Comparison of ENCODE assay signal across 19 cellular contexts in genomic region chr3:187822402-187822801, GRCh38.
DNase-seq lines count a peak whose midpoint lies in the region; ATAC-seq lines count a peak whose summit lies in the region.
"Had no signal": no experiment of that assay in that cellular context is flagged by ENCODE, and none has a peak within 500 bp of the region (broad histone marks: within the 10 kb centered on the region; RNA-seq: fewer than 3 reads in every experiment).

No MANE protein-coding gene starts in this region.

- no peaks in the 10 kb centered on the region for H3K27me3 Mint-ChIP-seq in activated naive CD4-positive, alpha-beta T cell treated with anti-CD3 and anti-CD28 coated beads, Interleukin-2, amount 10 ng/mL, durations not matched to agents 7 days and 5 days
- H3K27me3 Mint-ChIP-seq in T-helper 1 cell treated with Interleukin-12 subunit alpha and Interleukin-12 subunit beta and Interleukin-4 antibody, amounts not matched to agents 30 μg/mL and 1 μg/mL, for 36 hours (ENCODE audit: low read depth) = no peaks in the 10 kb centered on the region
- H3K27me3 Mint-ChIP-seq in central memory CD8-positive, alpha-beta T cell = no peaks in the 10 kb centered on the region
- no peaks in the 10 kb centered on the region for H3K27me3 Mint-ChIP-seq in stimulated activated naive CD8-positive, alpha-beta T cell treated with anti-CD3 and anti-CD28 coated beads, Interleukin-15, Interleukin-2, amounts not matched to agents 100 ng/mL and 50 ng/mL, for 24 hours

- peaks cover 26% of the 10 kb centered on the region for H3K4me1 Mint-ChIP-seq in activated naive CD4-positive, alpha-beta T cell treated with anti-CD3 and anti-CD28 coated beads, Interleukin-2, amount 10 ng/mL, durations not matched to agents 7 days and 5 days
- H3K4me1 Mint-ChIP-seq in T-helper 1 cell treated with Interleukin-12 subunit alpha and Interleukin-12 subunit beta and Interleukin-4 antibody, amounts not matched to agents 30 μg/mL and 1 μg/mL, for 36 hours (ENCODE audit: low read depth) = peaks cover 25% of the 10 kb centered on the region
- peaks cover 25% of the 10 kb centered on the region for H3K4me1 Mint-ChIP-seq in central memory CD8-positive, alpha-beta T cell
- H3K4me1 Mint-ChIP-seq in stimulated activated naive CD8-positive, alpha-beta T cell treated with anti-CD3 and anti-CD28 coated beads, Interleukin-15, Interleukin-2, amounts not matched to agents 100 ng/mL and 50 ng/mL, for 24 hours (ENCODE audit: low read depth) = peaks cover 13% of the 10 kb centered on the region

- peak; percentile 53 for DNase-seq in activated naive CD4-positive, alpha-beta T cell treated with anti-CD3 and anti-CD28 coated beads, Interleukin-2, amount 10 ng/mL, durations not matched to agents 7 days and 5 days
- no peak for DNase-seq in activated naive CD4-positive, alpha-beta T cell treated with Interleukin-2 at 50 U/mL for 16 hours
- DNase-seq in central memory CD8-positive, alpha-beta T cell (ENCODE audit: low spot score in 2 of 2) = no peak
- DNase-seq in NCI-H146 (lab: John Stamatoyannopoulos, UW) (no peak), AG08396 (ENCODE audit: low spot score) (no peak)
- no peak for DNase-seq in stimulated activated CD4-positive, alpha-beta T cell treated with anti-CD3 and anti-CD28 coated beads, Interleukin-2, amount 100 ng/mL, for 48 hours
- DNase-seq: ACHN; activated CD4-positive, CD25-positive, alpha-beta regulatory T cell; anterior cingulate cortex; dorsolateral prefrontal cortex; HCEC 1CT; IMR-90; left lung; NCI-H1417; NCI-H2107; T-helper 9 cell had no signal

- peak overlapping the region; percentile 84 for H3K27ac Mint-ChIP-seq in activated naive CD4-positive, alpha-beta T cell treated with anti-CD3 and anti-CD28 coated beads, Interleukin-2, amount 10 ng/mL, durations not matched to agents 7 days and 5 days
- peak overlapping the region; percentile 77 for H3K27ac Mint-ChIP-seq in T-helper 1 cell treated with Interleukin-12 subunit alpha and Interleukin-12 subunit beta and Interleukin-4 antibody, amounts not matched to agents 30 μg/mL and 1 μg/mL, for 36 hours
- peak overlapping the region; percentile 56 for H3K27ac Mint-ChIP-seq in central memory CD8-positive, alpha-beta T cell (ENCODE audit: low read depth)
- H3K27ac Mint-ChIP-seq in stimulated activated naive CD8-positive, alpha-beta T cell treated with anti-CD3 and anti-CD28 coated beads, Interleukin-15, Interleukin-2, amounts not matched to agents 100 ng/mL and 50 ng/mL, for 24 hours = peak overlapping the region; percentile 37
- H3K27ac Mint-ChIP-seq: CD14-positive monocyte had no signal

- no peak overlapping the region for H3K4me3 Mint-ChIP-seq in activated naive CD4-positive, alpha-beta T cell treated with anti-CD3 and anti-CD28 coated beads, Interleukin-2, amount 10 ng/mL, durations not matched to agents 7 days and 5 days
- H3K4me3 Mint-ChIP-seq in T-helper 1 cell treated with Interleukin-12 subunit alpha and Interleukin-12 subunit beta and Interleukin-4 antibody, amounts not matched to agents 30 μg/mL and 1 μg/mL, for 36 hours = peak overlapping the region; percentile 30
- H3K4me3 Mint-ChIP-seq in central memory CD8-positive, alpha-beta T cell = no peak overlapping the region
- no peak overlapping the region for H3K4me3 Mint-ChIP-seq in stimulated activated naive CD8-positive, alpha-beta T cell treated with anti-CD3 and anti-CD28 coated beads, Interleukin-15, Interleukin-2, amounts not matched to agents 100 ng/mL and 50 ng/mL, for 24 hours
- H3K4me3 Mint-ChIP-seq: CD14-positive monocyte had no signal

- CTCF ChIA-PET in activated naive CD4-positive, alpha-beta T cell treated with anti-CD3 and anti-CD28 coated beads, Interleukin-2, amount 10 ng/mL, durations not matched to agents 7 days and 5 days (lab: Charles Lee) = interaction anchor here (1.7 kb wide), 1 partner anchor 75 kb away, joined by 4 read pairs; no protein-coding TSS in a partner anchor

- H3K36me3 Mint-ChIP-seq in activated naive CD4-positive, alpha-beta T cell treated with anti-CD3 and anti-CD28 coated beads, Interleukin-2, amount 10 ng/mL, durations not matched to agents 7 days and 5 days = peaks cover 23% of the 10 kb centered on the region
- H3K36me3 Mint-ChIP-seq in T-helper 1 cell treated with Interleukin-12 subunit alpha and Interleukin-12 subunit beta and Interleukin-4 antibody, amounts not matched to agents 30 μg/mL and 1 μg/mL, for 36 hours (ENCODE audit: low read depth) = peaks cover 15% of the 10 kb centered on the region
- H3K36me3 Mint-ChIP-seq in central memory CD8-positive, alpha-beta T cell (ENCODE audit: insufficient read depth) = peaks cover 6% of the 10 kb centered on the region
- H3K36me3 Mint-ChIP-seq in stimulated activated naive CD8-positive, alpha-beta T cell treated with anti-CD3 and anti-CD28 coated beads, Interleukin-15, Interleukin-2, amounts not matched to agents 100 ng/mL and 50 ng/mL, for 24 hours (ENCODE audit: low read depth) = peaks cover 5% of the 10 kb centered on the region
- H3K36me3 Mint-ChIP-seq: CD14-positive monocyte had no signal

- peaks cover 14% of the 10 kb centered on the region for H3K9me3 Mint-ChIP-seq in activated naive CD4-positive, alpha-beta T cell treated with anti-CD3 and anti-CD28 coated beads, Interleukin-2, amount 10 ng/mL, durations not matched to agents 7 days and 5 days
- peaks cover 16% of the 10 kb centered on the region for H3K9me3 Mint-ChIP-seq in T-helper 1 cell treated with Interleukin-12 subunit alpha and Interleukin-12 subunit beta and Interleukin-4 antibody, amounts not matched to agents 30 μg/mL and 1 μg/mL, for 36 hours
- H3K9me3 Mint-ChIP-seq in central memory CD8-positive, alpha-beta T cell = peaks cover 7% of the 10 kb centered on the region
- peaks cover 10% of the 10 kb centered on the region for H3K9me3 Mint-ChIP-seq in stimulated activated naive CD8-positive, alpha-beta T cell treated with anti-CD3 and anti-CD28 coated beads, Interleukin-15, Interleukin-2, amounts not matched to agents 100 ng/mL and 50 ng/mL, for 24 hours

- ATAC-seq in central memory CD8-positive, alpha-beta T cell (replicated peaks; ENCODE audit: extremely low read depth, poor library complexity, severe bottlenecking) = peak; percentile 82
- ATAC-seq: left lung had no signal
